ENCODE assay signal across 11 cellular contexts in the genomic region with DNA sequence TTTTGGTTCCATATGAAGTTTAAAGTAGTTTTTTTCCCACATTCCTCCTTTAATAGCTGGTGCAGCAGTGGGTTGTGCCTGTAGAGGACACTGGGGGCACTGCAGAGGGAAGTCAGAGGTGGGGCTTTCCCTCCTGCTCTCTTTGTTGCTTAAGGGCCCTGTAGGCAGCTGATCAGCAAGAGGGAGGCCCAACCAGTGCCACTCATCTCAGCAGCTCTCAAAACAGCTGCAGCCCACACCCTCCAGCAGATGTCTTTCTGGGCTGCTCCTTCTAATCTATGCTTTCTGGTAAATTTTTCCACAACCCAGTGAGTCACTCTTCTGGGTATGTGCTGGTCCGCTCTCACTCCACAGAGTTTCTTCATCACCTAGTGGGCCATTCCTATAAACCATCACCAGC.
A peak's percentile ranks its signal among the peaks of the same experiment; 100 is the strongest.
DNase-seq lines count a peak whose midpoint lies in the region; FAIRE-seq and TF ChIP-seq lines count a peak whose summit lies in the region.
"Had no signal": no experiment of that assay in that cellular context is flagged by ENCODE, and none has a peak within 500 bp of the region (broad histone marks: within the 10 kb centered on the region; RNA-seq: fewer than 3 reads in every experiment).

No MANE protein-coding gene starts in this region.

- H3K36me3 ChIP-seq in small intestine (ENCODE audit: control insufficient read depth in 2 of 2, insufficient read depth in 2 of 2, low read length in 2 of 2) = no peaks in the 10 kb centered on the region
- H3K36me3 ChIP-seq: suprapubic skin had no signal

- TF ChIP-seq POLR2A in H54 (IDR thresholded peaks at IDR 0.05; ENCODE audit: low read depth, low read length) = no peak

- 49 to 94% (median 83%) methylated on average over 1 of the region's 1 CpG for WGBS in small intestine, 3 donors

- H3K9me3 ChIP-seq in small intestine (ENCODE audit: control insufficient read depth, low read depth) = no peaks in the 10 kb centered on the region
- H3K9me3 ChIP-seq: suprapubic skin had no signal

- FAIRE-seq in H54 (lab: Jason Lieb, UNC) (peak; percentile 98), small intestine (lab: Jason Lieb, UNC) (no peak)

- peak; percentile 19; the same call in 1 of the 2 replicates for TF ChIP-seq CTCF in RWPE1 (conservative IDR thresholded peaks at IDR 0.05; ENCODE audit: low read depth)
- TF ChIP-seq CTCF in fibroblast of pulmonary artery (IDR thresholded peaks at IDR 0.05; ENCODE audit: low read length, missing control alignments) = peak; percentile 40

- POLR2A ChIA-PET in RWPE1 (lab: Yijun Ruan, JAX; ENCODE audit: low non-redundant PET) = no interaction called here

- no peaks in the 10 kb centered on the region for H3K4me1 ChIP-seq in small intestine (ENCODE audit: control insufficient read depth in 2 of 2, insufficient read depth in 1 of 2, low read depth in 1 of 2, low read length in 1 of 2)
- H3K4me1 ChIP-seq: suprapubic skin had no signal

- H3K4me3 ChIP-seq in fibroblast of pulmonary artery (replicated peaks; ENCODE audit: low read depth, low read length) (no peak overlapping the region), small intestine (ENCODE audit: low read depth in 1 of 2, low read length in 2 of 2) (no peak overlapping the region)
- H3K4me3 ChIP-seq: suprapubic skin had no signal

- DNase-seq in H54 (ENCODE audit: insufficient read length, low spot score) (peak; percentile 59), RWPE1 (ENCODE audit: low spot score) (peak; percentile 17), fibroblast of pulmonary artery (ENCODE audit: low read depth) (peak; percentile 97), renal cortical epithelial cell (ENCODE audit: low read depth) (peak; percentile 95), small intestine (no peak), NCI-H748 treated with DMSO at 0.1 percent for 48 hours (lab: John Stamatoyannopoulos, UW) (no peak), substantia nigra (lab: John Stamatoyannopoulos, UW) (no peak)
- no peak for DNase-seq in stimulated activated naive CD4-positive, alpha-beta T cell treated with Interleukin-2 at 50 U/mL for 16 hours (lab: John Stamatoyannopoulos, UW)
- DNase-seq: MM.1S, retina had no signal

- CTCF ChIA-PET in RWPE1 (lab: Yijun Ruan, JAX) = no interaction called here

- H3K27ac ChIP-seq in RWPE1 = peak overlapping the region; percentile 56
- no peak overlapping the region for H3K27ac ChIP-seq in small intestine (ENCODE audit: low read depth in 1 of 2, low read length in 1 of 2)
- H3K27ac ChIP-seq in substantia nigra (ENCODE audit: low read depth, low read length, poor library complexity, severe bottlenecking) = no peak overlapping the region
- H3K27ac ChIP-seq: suprapubic skin had no signal

- H3K27me3 ChIP-seq in small intestine (ENCODE audit: control insufficient read depth in 2 of 2, insufficient read depth in 2 of 2, low read length in 2 of 2) = no peaks in the 10 kb centered on the region
- H3K27me3 ChIP-seq: suprapubic skin had no signal

Comparison
In these comparisons a context has a peak if more than half of its experiments do, and no peak if none do; other contexts are left out.
1. DNase-seq: peak in H54 (single experiment), RWPE1 (single experiment), fibroblast of pulmonary artery (single experiment) and renal cortical epithelial cell (single experiment); none in stimulated activated naive CD4-positive, alpha-beta T cell treated with Interleukin-2 at 50 U/mL for 16 hours (single experiment), small intestine (single experiment), NCI-H748 treated with DMSO at 0.1 percent for 48 hours (single experiment) and substantia nigra (0 of 49).